In the genomic region with DNA sequence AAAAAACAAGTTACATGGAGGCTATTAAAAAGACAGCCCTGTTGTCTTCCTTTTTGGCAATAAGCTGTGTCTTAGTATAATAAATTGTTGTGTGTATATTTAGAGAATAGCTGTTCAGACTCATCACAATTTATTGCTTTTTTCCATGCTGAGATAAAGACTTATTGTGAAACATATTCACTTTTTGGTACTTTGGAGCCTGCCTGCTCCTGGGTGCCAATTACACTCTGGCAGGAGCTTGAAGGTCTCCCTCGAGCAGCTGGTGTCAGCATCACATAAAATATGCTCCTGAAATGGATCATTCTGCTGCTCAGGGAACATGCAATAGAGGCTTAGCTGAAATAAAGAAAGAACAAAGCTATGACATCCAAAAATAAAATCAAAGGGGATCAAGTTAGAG, we compare ENCODE assay signal across 22 cellular contexts.
DNase-seq lines count a peak whose midpoint lies in the region; ATAC-seq and TF ChIP-seq lines count a peak whose summit lies in the region.
"Had no signal": no experiment of that assay in that cellular context is flagged by ENCODE, and none has a peak within 500 bp of the region (broad histone marks: within the 10 kb centered on the region; RNA-seq: fewer than 3 reads in every experiment).

No MANE protein-coding gene starts in this region.

- H3K4me3 ChIP-seq in AG10803 (ENCODE audit: low read length) (no peak overlapping the region), gastroesophageal sphincter (no peak overlapping the region), sigmoid colon (no peak overlapping the region)
- H3K4me3 ChIP-seq: GM23248, upper lobe of left lung had no signal

- TF ChIP-seq POLR2A in gastroesophageal sphincter (IDR thresholded peaks at IDR 0.05) (no peak), sigmoid colon (IDR thresholded peaks at IDR 0.05) (no peak)

- intact Hi-C loops in sigmoid colon (cut with DNase I), result loop anchor here (5.0 to 10.0 kb wide), 4 partner anchors 130 to 747 kb away; no protein-coding TSS in a partner anchor
- intact Hi-C loops in cardiac septum (cut with DNase I), result no loop called here

- ATAC-seq in SK-N-SH treated with all-trans-retinoic acid at 6 μM for 48 hours, result no peak
- ATAC-seq in gastroesophageal sphincter, result peak; percentile 51
- ATAC-seq in GM18870 (IDR thresholded peaks at IDR 0.05; ENCODE audit: unreplicated experiment), result no peak
- ATAC-seq: activated naive CD4-positive, alpha-beta T cell treated with anti-CD3 and anti-CD28 coated beads, Interleukin-2, amount 50 U/mL, for 72 hours; activated T-helper 17 cell treated with anti-CD3 and anti-CD28 coated beads, Interleukin-2, amount 50 U/mL, for 72 hours had no signal

- no peaks in the 10 kb centered on the region for H3K27me3 ChIP-seq in gastroesophageal sphincter
- no peaks in the 10 kb centered on the region for H3K27me3 ChIP-seq in sigmoid colon
- H3K27me3 ChIP-seq: upper lobe of left lung had no signal

- no peaks in the 10 kb centered on the region for H3K36me3 ChIP-seq in gastroesophageal sphincter
- H3K36me3 ChIP-seq in sigmoid colon, result no peaks in the 10 kb centered on the region
- H3K36me3 ChIP-seq: upper lobe of left lung had no signal

- H3K9me3 ChIP-seq in gastroesophageal sphincter (no peaks in the 10 kb centered on the region), sigmoid colon (peaks cover 0 to 2% (median 0%) of the 10 kb centered on the region in 4 donors)
- H3K9me3 ChIP-seq: upper lobe of left lung had no signal

- DNase-seq in AG10803 (ENCODE audit: low read depth) (peak; percentile 72), sigmoid colon (peak; percentile 81), DMS53 (lab: John Stamatoyannopoulos, UW) (no peak), cardiac septum (ENCODE audit: low spot score) (no peak), HCEC 1CT (no peak)
- DNase-seq: activated CD4-positive, alpha-beta T cell treated with anti-CD3 and anti-CD28 coated beads, Interleukin-2, amount 50 U/mL, for 48 hours; activated CD4-positive, CD25-positive, alpha-beta regulatory T cell; activated CD8-positive, alpha-beta memory T cell treated with anti-CD3 and anti-CD28 coated beads, Interleukin-2, amount 50 U/mL, for 48 hours; cerebellar nuclear complex; GM23248; KBM-7; NCI-H1417 treated with DMSO at 0.1 percent for 48 hours; NCI-H2107; NK-92 treated with Interleukin-12 subunit alpha and Interleukin-12 subunit beta, amount 100 ng/mL, for 24 hours; SHP77 treated with DMSO at 0.1 percent for 48 hours; upper lobe of left lung had no signal

- no peak overlapping the region for H3K27ac ChIP-seq in gastroesophageal sphincter
- H3K27ac ChIP-seq in sigmoid colon, result peak overlapping the region in 3 of 4 donors; percentile 43 to 72 (median 62)
- H3K27ac ChIP-seq: foreskin keratinocyte, GM23248, upper lobe of left lung had no signal

- no peak for TF ChIP-seq EP300 in gastroesophageal sphincter (IDR thresholded peaks at IDR 0.05)
- TF ChIP-seq EP300 in sigmoid colon (IDR thresholded peaks at IDR 0.05), result peak; percentile 6 to 54 (median 40)

- H3K4me1 ChIP-seq in gastroesophageal sphincter (peaks cover 0 to 4% (median 0%) of the 10 kb centered on the region in 3 donors), sigmoid colon (peaks cover 0 to 39% (median 32%) of the 10 kb centered on the region in 4 donors)
- H3K4me1 ChIP-seq: upper lobe of left lung had no signal

- 7 to 40% methylated on average over 1 of the region's 1 CpG for WGBS in gastroesophageal sphincter (ENCODE audit: low coverage in 1 of 2), 2 donors
- 10 to 32% methylated on average over 1 of the region's 1 CpG for WGBS in sigmoid colon, 2 donors

- no peak for TF ChIP-seq CTCF in AG10803 (conservative IDR thresholded peaks at IDR 0.05; ENCODE audit: low read length)
- TF ChIP-seq CTCF in gastroesophageal sphincter (IDR thresholded peaks at IDR 0.05), result no peak
- TF ChIP-seq CTCF in sigmoid colon (IDR thresholded peaks at IDR 0.05), result no peak

TF ChIP-seq in SK-N-SH treated with all-trans-retinoic acid at 6 μM for 48 hours, 23 proteins besides CTCF, POLR2A, EP300 and RAD21:
- no peak for TF ChIP-seq ZC3H10 (CRISPR knock-in tag; IDR thresholded peaks at IDR 0.05)
- TF ChIP-seq TOX (CRISPR knock-in tag; IDR thresholded peaks at IDR 0.05; ENCODE audit: borderline replicate concordance), result peak; percentile 13; the same call in 1 of the 2 replicates
- no peak for TF ChIP-seq TSHZ2 (CRISPR knock-in tag; IDR thresholded peaks at IDR 0.05)
- TF ChIP-seq OSR1 (CRISPR knock-in tag; IDR thresholded peaks at IDR 0.05), result no peak

Comparison
In these comparisons a context has a peak if more than half of its experiments do, and no peak if none do; other contexts are left out.
1. DNase-seq: peak in AG10803 (single experiment) and sigmoid colon (single experiment); none in DMS53 (single experiment), cardiac septum (single experiment) and HCEC 1CT (single experiment).
2. H3K27ac ChIP-seq: peak in sigmoid colon (3 of 4); none in gastroesophageal sphincter (0 of 4).